In genomic region chr1:234433563-234434285, GRCh38 we compare ENCODE assay signal across 10 cellular contexts. TPM values are rescaled to one million over a fixed set of nuclear protein-coding genes. Genes with fewer than 3 reads are reported as not detected.
A peak's percentile ranks its signal among the peaks of the same experiment; 100 is the strongest.
DNase-seq lines count a peak whose midpoint lies in the region; ATAC-seq, FAIRE-seq and TF ChIP-seq lines count a peak whose summit lies in the region.
"Had no signal": no experiment of that assay in that cellular context is flagged by ENCODE, and none has a peak within 500 bp of the region (broad histone marks: within the 10 kb centered on the region; RNA-seq: fewer than 3 reads in every experiment).

No MANE protein-coding gene starts in this region.

- FAIRE-seq in islet of Langerhans (lab: Jason Lieb, UNC): peak; percentile 94
- FAIRE-seq: small intestine had no signal

- CTCF ChIA-PET in HEK293T (lab: Yijun Ruan, JAX): no interaction called here

- POLR2A ChIA-PET in HEK293T (lab: Yijun Ruan, JAX): no interaction called here

- peak; percentile 70 for ATAC-seq in GM21717 (IDR thresholded peaks at IDR 0.05; ENCODE audit: unreplicated experiment)

- DNase-seq in GM04503 (ENCODE audit: low read depth) (peak; percentile 11), NCI-H460 (ENCODE audit: extremely low read depth, low read depth) (peak; percentile 75), HEK293T (ENCODE audit: extremely low spot score) (no peak), NCI-H1048 (lab: John Stamatoyannopoulos, UW) (no peak), SW480 (ENCODE audit: low spot score) (no peak)
- DNase-seq in stimulated activated naive CD4-positive, alpha-beta T cell treated with Interleukin-2 at 50 U/mL for 16 hours (lab: John Stamatoyannopoulos, UW): no peak
- DNase-seq: MV-4-11, small intestine had no signal

TF ChIP-seq in HEK293T, 16 proteins besides CTCF, POLR2A, EP300 and RAD21:
- no peak for TF ChIP-seq ELF4 (IDR thresholded peaks at IDR 0.05)
- TF ChIP-seq FOXA1 (IDR thresholded peaks at IDR 0.05): no peak
- TF ChIP-seq ZNF384 (IDR thresholded peaks at IDR 0.05): no peak
- TF ChIP-seq CTBP1 (IDR thresholded peaks at IDR 0.05; ENCODE audit: borderline replicate concordance): no peak
- no peak for TF ChIP-seq LEF1 (IDR thresholded peaks at IDR 0.05; ENCODE audit: borderline replicate concordance)
- no peak for TF ChIP-seq BHLHE40 (IDR thresholded peaks at IDR 0.05; ENCODE audit: borderline replicate concordance)
- no peak for TF ChIP-seq PKNOX1 (IDR thresholded peaks at IDR 0.05)
- TF ChIP-seq SUZ12 (IDR thresholded peaks at IDR 0.05): no peak
- TF ChIP-seq FOXK2 (IDR thresholded peaks at IDR 0.05): no peak
- TF ChIP-seq ARNT (IDR thresholded peaks at IDR 0.05): no peak
- no peak for TF ChIP-seq TARDBP (IDR thresholded peaks at IDR 0.05)
- no peak for TF ChIP-seq NFRKB (IDR thresholded peaks at IDR 0.05)
- no peak for TF ChIP-seq L3MBTL2 (conservative IDR thresholded peaks at IDR 0.05)
- TF ChIP-seq HDGF (IDR thresholded peaks at IDR 0.05; ENCODE audit: borderline replicate concordance): no peak
- no peak for TF ChIP-seq SP1 (IDR thresholded peaks at IDR 0.05)
- TF ChIP-seq FOXM1 (IDR thresholded peaks at IDR 0.05; ENCODE audit: borderline replicate concordance): no peak

RNA-seq across cellular contexts. Expression of gene TARBP1, which starts 45.3 kb away (rescaled TPM):
- total RNA-seq in NCI-H460 (2014; rRNA removed; shearing (Covaris generic)): 105 and 117 TPM in 2 replicates
- polyA plus RNA-seq in NCI-H460 (2014; cell fraction: nucleus; rRNA removed): 94.4 and 224 TPM in 2 replicates

Comparison
In these comparisons a context has a peak if more than half of its experiments do, and no peak if none do; other contexts are left out.
1. DNase-seq: peak in GM04503 (single experiment) and NCI-H460 (single experiment); none in HEK293T (single experiment), stimulated activated naive CD4-positive, alpha-beta T cell treated with Interleukin-2 at 50 U/mL for 16 hours (single experiment), NCI-H1048 (single experiment) and SW480 (single experiment).